Comparison of ENCODE assay signal across 11 cellular contexts in genomic region chr17:14048169-14048568, GRCh38. TPM values are rescaled to one million over a fixed set of nuclear protein-coding genes. Genes with fewer than 3 reads are reported as not detected.
DNase-seq lines count a peak whose midpoint lies in the region; ATAC-seq and TF ChIP-seq lines count a peak whose summit lies in the region.
"Had no signal": no experiment of that assay in that cellular context is flagged by ENCODE, and none has a peak within 500 bp of the region (broad histone marks: within the 10 kb centered on the region; RNA-seq: fewer than 3 reads in every experiment).

No MANE protein-coding gene starts in this region.

- intact Hi-C loops in Calu3 (cut with micrococcal nuclease; ENCODE audit: unreplicated experiment), result no loop called here
- intact Hi-C loops in activated T-helper 1 cell treated with anti-CD3 and anti-CD28 coated beads, Interleukin-12 subunit alpha, Interleukin-12 subunit beta, Interleukin-2, Interleukin-4 antibody, amounts not matched to agents 30 ng/mL and 10 ng/mL and 1 ng/mL, durations not matched to agents 14 hours and 24 hours and 36 hours (cut with micrococcal nuclease), result no loop called here

- H3K9me3 Mint-ChIP-seq in Calu3 (ENCODE audit: low read depth, unreplicated experiment) (no peaks in the 10 kb centered on the region), GM23338 (no peaks in the 10 kb centered on the region), mesothelial cell of epicardium (no peaks in the 10 kb centered on the region)
- no peaks in the 10 kb centered on the region for H3K9me3 Mint-ChIP-seq in activated T-helper 1 cell treated with anti-CD3 and anti-CD28 coated beads, Interleukin-12 subunit alpha, Interleukin-12 subunit beta, Interleukin-2, Interleukin-4 antibody, amounts not matched to agents 30 ng/mL and 10 ng/mL and 1 ng/mL, durations not matched to agents 14 hours and 24 hours and 36 hours
- H3K9me3 Mint-ChIP-seq: activated naive CD4-positive, alpha-beta T cell treated with anti-CD3 and anti-CD28 coated beads, Interleukin-2, amount 50 U/mL, for 72 hours had no signal

- CTCF ChIA-PET in Calu3 (lab: Charles Lee), result interaction anchor here (0.7 kb wide), 1 partner anchor 30 kb away, joined by 5 read pairs; no protein-coding TSS in a partner anchor

- H3K27me3 Mint-ChIP-seq in Calu3 (ENCODE audit: unreplicated experiment) (no peaks in the 10 kb centered on the region), GM23338 (ENCODE audit: insufficient read depth, low read depth, poor library complexity) (no peaks in the 10 kb centered on the region), mesothelial cell of epicardium (ENCODE audit: low read depth) (no peaks in the 10 kb centered on the region)
- no peaks in the 10 kb centered on the region for H3K27me3 Mint-ChIP-seq in activated T-helper 1 cell treated with anti-CD3 and anti-CD28 coated beads, Interleukin-12 subunit alpha, Interleukin-12 subunit beta, Interleukin-2, Interleukin-4 antibody, amounts not matched to agents 30 ng/mL and 10 ng/mL and 1 ng/mL, durations not matched to agents 14 hours and 24 hours and 36 hours (ENCODE audit: insufficient read depth)

- H3K36me3 Mint-ChIP-seq in Calu3 (ENCODE audit: insufficient read depth, unreplicated experiment), result no peaks in the 10 kb centered on the region
- H3K36me3 Mint-ChIP-seq in GM23338 (ENCODE audit: low read depth), result no peaks in the 10 kb centered on the region
- peaks cover 37% of the 10 kb centered on the region for H3K36me3 Mint-ChIP-seq in activated T-helper 1 cell treated with anti-CD3 and anti-CD28 coated beads, Interleukin-12 subunit alpha, Interleukin-12 subunit beta, Interleukin-2, Interleukin-4 antibody, amounts not matched to agents 30 ng/mL and 10 ng/mL and 1 ng/mL, durations not matched to agents 14 hours and 24 hours and 36 hours (ENCODE audit: low read depth)
- H3K36me3 Mint-ChIP-seq in mesothelial cell of epicardium, result peaks cover 2% of the 10 kb centered on the region

- no TSS peak for BruUV-seq in Calu3 (replicated peaks; lab: Mats Ljungman, UMichigan)

- no peak overlapping the region for H3K27ac ChIP-seq in GM23338 (ENCODE audit: low read depth)
- H3K27ac ChIP-seq: esophagus muscularis mucosa, thoracic aorta had no signal

- H3K27ac Mint-ChIP-seq in Calu3 (ENCODE audit: unreplicated experiment), result no peak overlapping the region
- H3K27ac Mint-ChIP-seq in GM23338, result no peak overlapping the region
- peak overlapping the region; percentile 71 for H3K27ac Mint-ChIP-seq in activated T-helper 1 cell treated with anti-CD3 and anti-CD28 coated beads, Interleukin-12 subunit alpha, Interleukin-12 subunit beta, Interleukin-2, Interleukin-4 antibody, amounts not matched to agents 30 ng/mL and 10 ng/mL and 1 ng/mL, durations not matched to agents 14 hours and 24 hours and 36 hours
- H3K27ac Mint-ChIP-seq in mesothelial cell of epicardium, result no peak overlapping the region
- H3K27ac Mint-ChIP-seq: activated naive CD4-positive, alpha-beta T cell treated with anti-CD3 and anti-CD28 coated beads, Interleukin-2, amount 50 U/mL, for 72 hours had no signal

- H3K9me2 ChIP-seq in GM23338 (ENCODE audit: insufficient read depth), result no peaks in the 10 kb centered on the region

- peak; percentile 4 for DNase-seq in Calu3
- DNase-seq in GM23338 (ENCODE audit: low spot score), result peak; percentile 70
- no peak for DNase-seq in activated T-helper 1 cell treated with anti-CD3 and anti-CD28 coated beads, Interleukin-12 subunit alpha, Interleukin-12 subunit beta, Interleukin-2, Interleukin-4 antibody, amounts not matched to agents 30 ng/mL and 10 ng/mL and 1 ng/mL, durations not matched to agents 14 hours and 24 hours and 36 hours (ENCODE audit: low spot score)
- DNase-seq in left kidney (ENCODE audit: low read depth, low spot score), result peak; percentile 5
- no peak for DNase-seq in mesothelial cell of epicardium (ENCODE audit: low spot score in 2 of 2, unreplicated experiment in 2 of 2)
- DNase-seq in T1000 (lab: John Stamatoyannopoulos, UW), result no peak
- no peak for DNase-seq in NCI-H2171 treated with DMSO at 0.1 percent for 48 hours (lab: John Stamatoyannopoulos, UW)
- no peak for DNase-seq in NCI-H2196 (lab: John Stamatoyannopoulos, UW; ENCODE audit: unreplicated experiment)

- H3K4me3 ChIP-seq in GM23338, result no peak overlapping the region
- H3K4me3 ChIP-seq: esophagus muscularis mucosa, thoracic aorta had no signal

- H3K4me1 Mint-ChIP-seq in Calu3 (ENCODE audit: low read depth, unreplicated experiment) (no peaks in the 10 kb centered on the region), GM23338 (no peaks in the 10 kb centered on the region; the same call in 2 of the 3 replicates), mesothelial cell of epicardium (peaks cover 14% of the 10 kb centered on the region)
- peaks cover 31% of the 10 kb centered on the region for H3K4me1 Mint-ChIP-seq in activated T-helper 1 cell treated with anti-CD3 and anti-CD28 coated beads, Interleukin-12 subunit alpha, Interleukin-12 subunit beta, Interleukin-2, Interleukin-4 antibody, amounts not matched to agents 30 ng/mL and 10 ng/mL and 1 ng/mL, durations not matched to agents 14 hours and 24 hours and 36 hours (ENCODE audit: low read depth)

- no peaks in the 10 kb centered on the region for H4K20me1 ChIP-seq in GM23338 (replicated peaks; ENCODE audit: insufficient read depth)

- peak; percentile 67 for ATAC-seq in GM23338
- ATAC-seq: activated naive CD4-positive, alpha-beta T cell treated with anti-CD3 and anti-CD28 coated beads, Interleukin-2, amount 50 U/mL, for 72 hours had no signal

- no peaks in the 10 kb centered on the region for H3K4me1 ChIP-seq in GM23338 (ENCODE audit: insufficient read depth)

- H3K4me3 Mint-ChIP-seq in Calu3 (ENCODE audit: low read depth, unreplicated experiment) (no peak overlapping the region), GM23338 (no peak overlapping the region), mesothelial cell of epicardium (no peak overlapping the region)
- no peak overlapping the region for H3K4me3 Mint-ChIP-seq in activated T-helper 1 cell treated with anti-CD3 and anti-CD28 coated beads, Interleukin-12 subunit alpha, Interleukin-12 subunit beta, Interleukin-2, Interleukin-4 antibody, amounts not matched to agents 30 ng/mL and 10 ng/mL and 1 ng/mL, durations not matched to agents 14 hours and 24 hours and 36 hours

- TF ChIP-seq CTCF in Calu3 (IDR thresholded peaks at IDR 0.05; ENCODE audit: unreplicated experiment) (peak; percentile 44), GM23338 (conservative IDR thresholded peaks at IDR 0.05; ENCODE audit: low read depth in 2 of 2) (peak; percentile 48 to 56), mesothelial cell of epicardium (IDR thresholded peaks at IDR 0.05; ENCODE audit: unreplicated experiment) (no peak)

- no peak overlapping the region for H3K4me2 ChIP-seq in GM23338

- H3K79me2 ChIP-seq in GM23338 (replicated peaks; ENCODE audit: insufficient read depth), result no peaks in the 10 kb centered on the region

- no peak overlapping the region for H2AFZ ChIP-seq in GM23338

- no peaks in the 10 kb centered on the region for H3F3A ChIP-seq in GM23338 (replicated peaks; ENCODE audit: low read depth)

- no peaks in the 10 kb centered on the region for H3K36me3 ChIP-seq in GM23338 (ENCODE audit: insufficient read depth)
- H3K36me3 ChIP-seq: thoracic aorta had no signal

- H3K27me3 ChIP-seq in GM23338 (ENCODE audit: insufficient read depth), result no peaks in the 10 kb centered on the region
- H3K27me3 ChIP-seq: esophagus muscularis mucosa had no signal

TF ChIP-seq in GM23338, 12 proteins besides CTCF, POLR2A, EP300 and RAD21:
- no peak for TF ChIP-seq EZH2phosphoT487 (IDR thresholded peaks at IDR 0.05; ENCODE audit: unreplicated experiment)
- TF ChIP-seq EZH2 (IDR thresholded peaks at IDR 0.05; ENCODE audit: low read depth, unreplicated experiment), result no peak

RNA-seq across cellular contexts. Expression of gene COX10, which starts 21.1 kb away (rescaled TPM):
- total RNA-seq in Calu3 (2022) (17.2 and 18.8 TPM in 2 replicates), mesothelial cell of epicardium (18.2 to 20.3 TPM (median 18.4 TPM) in 3 replicates)
- 29.9 and 46.6 TPM in 2 replicates for total RNA-seq in GM23338 (2014; rRNA removed; shearing (Covaris generic))
- 23.2 and 25.7 TPM in 2 replicates for polyA plus RNA-seq in GM23338 (2016; fragmentation: Nextera tagmentation; extraction: Ambion mirVana)
- 40.1 and 41.7 TPM in 2 replicates for total RNA-seq in activated T-helper 1 cell treated with anti-CD3 and anti-CD28 coated beads, Interleukin-12 subunit alpha, Interleukin-12 subunit beta, Interleukin-2, Interleukin-4 antibody, amounts not matched to agents 30 ng/mL and 10 ng/mL and 1 ng/mL, durations not matched to agents 14 hours and 24 hours and 36 hours

Comparison
In these comparisons a context has a peak if more than half of its experiments do, and no peak if none do; other contexts are left out.
1. DNase-seq: peak in Calu3 (single experiment), GM23338 (single experiment) and left kidney (single experiment); none in activated T-helper 1 cell treated with anti-CD3 and anti-CD28 coated beads, Interleukin-12 subunit alpha, Interleukin-12 subunit beta, Interleukin-2, Interleukin-4 antibody, amounts not matched to agents 30 ng/mL and 10 ng/mL and 1 ng/mL, durations not matched to agents 14 hours and 24 hours and 36 hours (single experiment), mesothelial cell of epicardium (0 of 2), T1000 (single experiment), NCI-H2171 treated with DMSO at 0.1 percent for 48 hours (single experiment) and NCI-H2196 (single experiment).